ENCODE assay signal across 11 cellular contexts in genomic region chr16:28130099-28131088, GRCh38.
DNase-seq lines count a peak whose midpoint lies in the region; ATAC-seq, FAIRE-seq and TF ChIP-seq lines count a peak whose summit lies in the region.
"Had no signal": no experiment of that assay in that cellular context is flagged by ENCODE, and none has a peak within 500 bp of the region (broad histone marks: within the 10 kb centered on the region; RNA-seq: fewer than 3 reads in every experiment).

No MANE protein-coding gene starts in this region.

- no peaks in the 10 kb centered on the region for H3K9me3 ChIP-seq in mucosa of rectum (ENCODE audit: control insufficient read depth in 2 of 2, low read length in 2 of 2)
- H3K9me3 ChIP-seq in thoracic aorta: no peaks in the 10 kb centered on the region

- no peaks in the 10 kb centered on the region for H3K27me3 Mint-ChIP-seq in activated T-cell treated with anti-CD3 and anti-CD28 coated beads, Interleukin-2, amount 50 U/mL, for 24 hours
- H3K27me3 Mint-ChIP-seq in activated T-cell treated with anti-CD3 and anti-CD28 coated beads, Interleukin-2, amount 50 U/mL, for 4 hours (ENCODE audit: low read depth): no peaks in the 10 kb centered on the region
- H3K27me3 Mint-ChIP-seq in brain: no peaks in the 10 kb centered on the region

- no peak for FAIRE-seq in D721Med (lab: Jason Lieb, UNC)

- H3K27ac Mint-ChIP-seq in activated T-cell treated with anti-CD3 and anti-CD28 coated beads, Interleukin-2, amount 50 U/mL, for 24 hours: peak overlapping the region; percentile 86
- H3K27ac Mint-ChIP-seq in brain: peak overlapping the region; percentile 12 to 89 (median 71)

- no peak overlapping the region for H3K9ac ChIP-seq in mucosa of rectum (ENCODE audit: low read depth in 1 of 2, low read length in 2 of 2)

- in situ Hi-C loops in KBM-7 (cut with MboI; ENCODE audit: low pct_unique_long_range_greater_than_20kb, low sequenced_read_pairs): no loop called here

- H3K9me3 Mint-ChIP-seq in activated T-cell treated with anti-CD3 and anti-CD28 coated beads, Interleukin-2, amount 50 U/mL, for 24 hours: no peaks in the 10 kb centered on the region
- H3K9me3 Mint-ChIP-seq in activated T-cell treated with anti-CD3 and anti-CD28 coated beads, Interleukin-2, amount 50 U/mL, for 4 hours: no peaks in the 10 kb centered on the region
- H3K9me3 Mint-ChIP-seq in brain: no peaks in the 10 kb centered on the region

- no peak for DNase-seq in activated T-cell treated with anti-CD3 and anti-CD28 coated beads, Interleukin-2, amount 50 U/mL, for 24 hours
- DNase-seq in activated T-cell treated with anti-CD3 and anti-CD28 coated beads, Interleukin-2, amount 50 U/mL, for 4 hours: no peak
- DNase-seq in thoracic aorta (ENCODE audit: low spot score) (no peak), GF-D8 (lab: John Stamatoyannopoulos, UW) (no peak), D721Med (ENCODE audit: insufficient read length, low spot score) (no peak), KBM-7 (no peak)
- DNase-seq: activated gamma-delta T cell treated with Interleukin-2 at 50 U/mL for 16 hours, mesendoderm, T-helper 2 cell had no signal

- H3K27me3 ChIP-seq in mucosa of rectum (ENCODE audit: control insufficient read depth in 2 of 2, insufficient read depth in 2 of 2, low read length in 2 of 2): no peaks in the 10 kb centered on the region
- no peaks in the 10 kb centered on the region for H3K27me3 ChIP-seq in thoracic aorta (replicated peaks; ENCODE audit: insufficient read depth)

- peaks cover 99% of the 10 kb centered on the region for H3K36me3 Mint-ChIP-seq in activated T-cell treated with anti-CD3 and anti-CD28 coated beads, Interleukin-2, amount 50 U/mL, for 24 hours (ENCODE audit: low read depth)
- peaks cover 67% of the 10 kb centered on the region for H3K36me3 Mint-ChIP-seq in activated T-cell treated with anti-CD3 and anti-CD28 coated beads, Interleukin-2, amount 50 U/mL, for 4 hours (ENCODE audit: insufficient read depth)
- H3K36me3 Mint-ChIP-seq in brain: peaks cover 95% of the 10 kb centered on the region

- no peak for TF ChIP-seq CTCF in brain (conservative IDR thresholded peaks at IDR 0.05)
- no peak for TF ChIP-seq CTCF in thoracic aorta (IDR thresholded peaks at IDR 0.05)
- TF ChIP-seq CTCF in D721Med (IDR thresholded peaks at IDR 0.05; ENCODE audit: insufficient read depth, missing control alignments): no peak

- H3K27ac ChIP-seq in mucosa of rectum (ENCODE audit: low read depth in 2 of 2, low read length in 2 of 2): peak overlapping the region; percentile 50 to 53
- peak overlapping the region; percentile 3 to 77 for H3K27ac ChIP-seq in thoracic aorta

- peaks cover 66 to 84% of the 10 kb centered on the region in 2 donors for H3K36me3 ChIP-seq in mucosa of rectum (ENCODE audit: control insufficient read depth in 2 of 2, insufficient read depth in 2 of 2, low read length in 2 of 2)
- H3K36me3 ChIP-seq in thoracic aorta: peaks cover 41% of the 10 kb centered on the region

- H3K4me3 ChIP-seq in mucosa of rectum (ENCODE audit: low read length in 2 of 2) (no peak overlapping the region), thoracic aorta (no peak overlapping the region)

- H3K4me1 ChIP-seq in mucosa of rectum (ENCODE audit: control insufficient read depth in 2 of 2, insufficient read depth in 2 of 2, low read length in 2 of 2): no peaks in the 10 kb centered on the region
- H3K4me1 ChIP-seq in thoracic aorta (ENCODE audit: control insufficient read depth in 1 of 2, low read depth in 2 of 2): peaks cover 0 to 15% of the 10 kb centered on the region in 2 donors

- H3K4me1 Mint-ChIP-seq in activated T-cell treated with anti-CD3 and anti-CD28 coated beads, Interleukin-2, amount 50 U/mL, for 24 hours (ENCODE audit: low read depth): peaks cover 26% of the 10 kb centered on the region
- peaks cover 9% of the 10 kb centered on the region for H3K4me1 Mint-ChIP-seq in activated T-cell treated with anti-CD3 and anti-CD28 coated beads, Interleukin-2, amount 50 U/mL, for 4 hours (ENCODE audit: low read depth)
- peaks cover 5% of the 10 kb centered on the region for H3K4me1 Mint-ChIP-seq in brain

- no peak overlapping the region for H3K4me3 Mint-ChIP-seq in activated T-cell treated with anti-CD3 and anti-CD28 coated beads, Interleukin-2, amount 50 U/mL, for 24 hours
- H3K4me3 Mint-ChIP-seq in activated T-cell treated with anti-CD3 and anti-CD28 coated beads, Interleukin-2, amount 50 U/mL, for 4 hours: no peak overlapping the region
- H3K4me3 Mint-ChIP-seq in brain: no peak overlapping the region

- ATAC-seq in activated T-cell treated with anti-CD3 and anti-CD28 coated beads, Interleukin-2, amount 50 U/mL, for 4 hours: no peak
- ATAC-seq in thoracic aorta (ENCODE audit: insufficient number of reproducible peaks, low FRiP score, low read depth): peak; percentile 53
